In genomic region chr4:40177591-40177990, GRCh38 we compare ENCODE assay signal across 17 cellular contexts. TPM values are rescaled to one million over a fixed set of nuclear protein-coding genes. Genes with fewer than 3 reads are reported as not detected.
"Had no signal": no experiment of that assay in that cellular context is flagged by ENCODE, and none has a peak within 500 bp of the region (broad histone marks: within the 10 kb centered on the region; RNA-seq: fewer than 3 reads in every experiment).

No MANE protein-coding gene starts in this region.

- ATAC-seq: activated CD8-positive, alpha-beta T cell treated with anti-CD3 and anti-CD28 coated beads for 36 hours; left cardiac atrium; stimulated activated naive CD8-positive, alpha-beta T cell treated with anti-CD3 and anti-CD28 coated beads, Interleukin-15, Interleukin-2, amounts not matched to agents 100 U/mL and 50 U/mL, for 24 hours had no signal

- H3K4me3 ChIP-seq: cardiac muscle cell, hepatocyte, tibial artery had no signal

- H3K27ac Mint-ChIP-seq: activated CD8-positive, alpha-beta T cell treated with anti-CD3 and anti-CD28 coated beads for 36 hours; activated T-helper 2 cell treated with anti-CD3 and anti-CD28 coated beads, Interferon-gamma antibody, Interleukin-2, Interleukin-4, amounts not matched to agents 10 μg/mL and 5 μg/mL and 100 μg/mL, durations not matched to agents 14 hours and 24 hours and 36 hours; dendritic cell treated with granulocyte-macrophage colony-stimulating factor and Interleukin-4, amounts not matched to agents 40 ng/mL and 50 ng/mL, for 4 days had no signal

- H3K9me3 ChIP-seq: tibial artery had no signal

- H3K27ac ChIP-seq: cardiac muscle cell, hepatocyte, tibial artery had no signal

- H3K4me3 Mint-ChIP-seq: activated CD8-positive, alpha-beta T cell treated with anti-CD3 and anti-CD28 coated beads for 36 hours; dendritic cell treated with granulocyte-macrophage colony-stimulating factor and Interleukin-4, amounts not matched to agents 40 ng/mL and 50 ng/mL, for 4 days; WTC11 had no signal

- H3K27me3 Mint-ChIP-seq: activated CD8-positive, alpha-beta T cell treated with anti-CD3 and anti-CD28 coated beads for 36 hours; dendritic cell treated with granulocyte-macrophage colony-stimulating factor and Interleukin-4, amounts not matched to agents 40 ng/mL and 50 ng/mL, for 4 days had no signal

- H3K9me3 Mint-ChIP-seq: activated T-helper 2 cell treated with anti-CD3 and anti-CD28 coated beads, Interferon-gamma antibody, Interleukin-2, Interleukin-4, amounts not matched to agents 10 μg/mL and 5 μg/mL and 100 μg/mL, durations not matched to agents 14 hours and 24 hours and 36 hours; dendritic cell treated with granulocyte-macrophage colony-stimulating factor and Interleukin-4, amounts not matched to agents 40 ng/mL and 50 ng/mL, for 4 days had no signal

- DNase-seq: activated CD4-positive, alpha-beta T cell treated with anti-CD3 and anti-CD28 coated beads for 4 hours; activated CD8-positive, alpha-beta T cell treated with anti-CD3 and anti-CD28 coated beads for 36 hours; activated naive CD4-positive, alpha-beta T cell treated with anti-CD3 and anti-CD28 coated beads, Interleukin-2, amount 50 U/mL, for 16 hours; activated T-cell treated with anti-CD3 and anti-CD28 coated beads, Interleukin-2, amount 50 U/mL, for 1 hour; effector memory CD4-positive, alpha-beta T cell; left cardiac atrium; stimulated activated CD4-positive, alpha-beta T cell treated with anti-CD3 and anti-CD28 coated beads, Interleukin-2, amount 100 ng/mL, for 24 hours; stimulated activated naive CD8-positive, alpha-beta T cell treated with anti-CD3 and anti-CD28 coated beads, Interleukin-15, Interleukin-2, amounts not matched to agents 100 U/mL and 50 U/mL, for 24 hours; substantia nigra; tibial artery had no signal

- H3K36me3 ChIP-seq: cardiac muscle cell, tibial artery had no signal

- H3K36me3 Mint-ChIP-seq: WTC11 had no signal

RNA-seq across cellular contexts. Expression of gene RHOH, which starts 19.2 kb away (rescaled TPM):
- total RNA-seq: cardiac muscle cell, chondrocyte, fibroblast of villous mesenchyme, hepatocyte had no signal
